20 cellular contexts compared by ENCODE assay signal in the genomic region with DNA sequence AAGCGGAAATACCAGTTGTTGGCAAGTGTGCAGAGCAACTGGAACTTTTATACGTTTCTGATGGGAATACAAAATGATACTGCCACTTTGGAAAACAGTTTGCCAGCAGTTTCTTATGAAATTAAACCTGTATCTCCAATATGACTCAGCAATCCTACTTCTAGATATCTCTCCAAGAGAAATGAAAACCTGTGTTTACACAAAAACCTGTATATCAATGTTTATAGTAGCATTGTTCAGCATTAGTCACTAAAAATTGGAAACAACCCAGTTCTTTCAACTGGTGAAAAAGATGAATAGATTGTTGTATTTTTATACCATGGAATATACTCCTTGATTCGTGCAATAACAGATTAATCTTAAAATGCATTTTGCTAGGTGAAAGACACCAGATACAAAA. TPM values are rescaled to one million over a fixed set of nuclear protein-coding genes. Genes with fewer than 3 reads are reported as not detected.
DNase-seq lines count a peak whose midpoint lies in the region; ATAC-seq, FAIRE-seq and TF ChIP-seq lines count a peak whose summit lies in the region.
"Had no signal": no experiment of that assay in that cellular context is flagged by ENCODE, and none has a peak within 500 bp of the region (broad histone marks: within the 10 kb centered on the region; RNA-seq: fewer than 3 reads in every experiment).

No MANE protein-coding gene starts in this region.

- no peaks in the 10 kb centered on the region for H3K79me2 ChIP-seq in ACC112 (ENCODE audit: control insufficient read depth, insufficient read depth, low read length, unreplicated experiment)

- no peak for ATAC-seq in upper lobe of right lung
- ATAC-seq: activated CD8-positive, alpha-beta memory T cell treated with anti-CD3 and anti-CD28 coated beads, Interleukin-2, amount 10 ng/mL, durations not matched to agents 7 days and 5 days; GM23338; stimulated activated effector memory CD8-positive, alpha-beta T cell treated with anti-CD3 and anti-CD28 coated beads, Interleukin-12 subunit alpha, Interleukin-12 subunit beta, amount 100 ng/mL, for 72 hours; T-cell had no signal

- H3K36me3 ChIP-seq in ACC112 (ENCODE audit: insufficient read depth, low read length): no peaks in the 10 kb centered on the region
- H3K36me3 ChIP-seq in upper lobe of right lung: no peaks in the 10 kb centered on the region
- H3K36me3 ChIP-seq: right lobe of liver had no signal

- no peak for TF ChIP-seq CTCF in fibroblast of villous mesenchyme (IDR thresholded peaks at IDR 0.05; ENCODE audit: insufficient read depth, low read depth, low read length)
- TF ChIP-seq CTCF in D721Med (IDR thresholded peaks at IDR 0.05; ENCODE audit: insufficient read depth, missing control alignments): no peak
- no peak for TF ChIP-seq CTCF in upper lobe of right lung (IDR thresholded peaks at IDR 0.05)

- H3K4me3 ChIP-seq in ACC112 (ENCODE audit: low read depth, low read length): no peak overlapping the region
- no peak overlapping the region for H3K4me3 ChIP-seq in fibroblast of villous mesenchyme (ENCODE audit: low read depth, low read length)
- H3K4me3 ChIP-seq in upper lobe of right lung: no peak overlapping the region
- H3K4me3 ChIP-seq: GM23338, right lobe of liver had no signal

- H3K9me3 ChIP-seq in upper lobe of right lung: no peaks in the 10 kb centered on the region
- H3K9me3 ChIP-seq: Caco-2, right lobe of liver had no signal

- H3K4me1 ChIP-seq in ACC112 (ENCODE audit: control insufficient read depth, insufficient read depth, low read length, unreplicated experiment) (peaks cover 15% of the 10 kb centered on the region), upper lobe of right lung (no peaks in the 10 kb centered on the region)
- H3K4me1 ChIP-seq: Caco-2, right lobe of liver had no signal

- peak overlapping the region; percentile 70 for H3K27ac ChIP-seq in ACC112 (ENCODE audit: low read depth, low read length)
- no peak overlapping the region for H3K27ac ChIP-seq in upper lobe of right lung
- H3K27ac ChIP-seq in substantia nigra (ENCODE audit: low read depth, low read length, poor library complexity, severe bottlenecking): no peak overlapping the region
- H3K27ac ChIP-seq: right lobe of liver had no signal

- intact Hi-C loops in upper lobe of right lung (cut with DNase I): no loop called here

- H2AFZ ChIP-seq in ACC112 (ENCODE audit: low read length, unreplicated experiment): no peak overlapping the region
- H2AFZ ChIP-seq: GM23338 had no signal

- DNase-seq in LHCN-M2 (ENCODE audit: low read depth) (peak; percentile 48), astrocyte of the hippocampus (ENCODE audit: low read depth, low spot score) (peak; percentile 21), fibroblast of villous mesenchyme (ENCODE audit: low read depth) (peak; percentile 26), D721Med (ENCODE audit: insufficient read length, low spot score) (no peak), upper lobe of right lung (no peak), RCC 7860 (ENCODE audit: low spot score) (no peak), substantia nigra (lab: John Stamatoyannopoulos, UW) (no peak)
- DNase-seq: activated CD4-positive, CD25-positive, alpha-beta regulatory T cell; activated CD8-positive, alpha-beta memory T cell treated with anti-CD3 and anti-CD28 coated beads, Interleukin-2, amount 10 ng/mL, durations not matched to agents 7 days and 5 days; activated naive CD4-positive, alpha-beta T cell treated with Interleukin-2 at 50 U/mL for 16 hours; Caco-2; NCI-H1417; NCI-H510A treated with DMSO at 0.1 percent for 48 hours; right lobe of liver; stimulated activated CD4-positive, alpha-beta T cell treated with anti-CD3 and anti-CD28 coated beads, Interleukin-4, amount 100 ng/mL, for 4 hours; T-cell had no signal

- FAIRE-seq in D721Med (lab: Jason Lieb, UNC) (no peak), RCC 7860 (lab: Jason Lieb, UNC) (no peak)

- H3K27me3 ChIP-seq in ACC112 (ENCODE audit: insufficient read depth, low read length): no peaks in the 10 kb centered on the region
- H3K27me3 ChIP-seq in upper lobe of right lung: no peaks in the 10 kb centered on the region
- H3K27me3 ChIP-seq: right lobe of liver had no signal

RNA-seq across cellular contexts. Expression of gene ATP7A, which starts 26.8 kb away (rescaled TPM):
- total RNA-seq in LHCN-M2 (2014; rRNA removed) (6.7 and 7.2 TPM in 2 replicates), fibroblast of villous mesenchyme (12.1 and 12.6 TPM in 2 replicates), upper lobe of right lung (16.4 TPM)
- polyA plus RNA-seq in LHCN-M2 (2012): 1.6 TPM

RNA-seq across cellular contexts. Expression of gene PGAM4, which starts 32.1 kb away (rescaled TPM):
- total RNA-seq in LHCN-M2 (2014; rRNA removed) (not detected in 2 replicates), fibroblast of villous mesenchyme (0.43 TPM in 1 of 2 replicates, not detected in the other), upper lobe of right lung (not detected)
- 1.4 TPM for polyA plus RNA-seq in LHCN-M2 (2012)
- total RNA-seq: activated CD8-positive, alpha-beta memory T cell treated with anti-CD3 and anti-CD28 coated beads, Interleukin-2, amount 10 ng/mL, durations not matched to agents 7 days and 5 days; Caco-2; right lobe of liver; T-cell; urinary bladder had no signal
- polyA plus RNA-seq: GM23338 had no signal

RNA-seq across cellular contexts. Expression of gene COX7B, which starts 38.0 kb away (rescaled TPM):
- 205 and 232 TPM in 2 replicates for total RNA-seq in LHCN-M2 (2014; rRNA removed)
- polyA plus RNA-seq in LHCN-M2 (2012): 557 TPM
- total RNA-seq in fibroblast of villous mesenchyme: 195 and 196 TPM in 2 replicates
- 174 TPM for total RNA-seq in upper lobe of right lung

RNA-seq across cellular contexts. Expression of gene MAGT1, which starts 42.1 kb away (rescaled TPM):
- total RNA-seq in LHCN-M2 (2014; rRNA removed): 53.3 and 60.7 TPM in 2 replicates
- polyA plus RNA-seq in LHCN-M2 (2012): 38.1 TPM
- total RNA-seq in fibroblast of villous mesenchyme: 88.9 and 118 TPM in 2 replicates
- 64.0 TPM for total RNA-seq in upper lobe of right lung

Comparison
In these comparisons a context has a peak if more than half of its experiments do, and no peak if none do; other contexts are left out.
1. DNase-seq: peak in LHCN-M2 (single experiment), astrocyte of the hippocampus (single experiment) and fibroblast of villous mesenchyme (single experiment); none in D721Med (single experiment), upper lobe of right lung (single experiment), RCC 7860 (single experiment) and substantia nigra (0 of 49).